8 cellular contexts compared by ENCODE assay signal in genomic region chr1:2232255-2232915, GRCh38. TPM values are rescaled to one million over a fixed set of nuclear protein-coding genes. Genes with fewer than 3 reads are reported as not detected.
A peak's percentile ranks its signal among the peaks of the same experiment; 100 is the strongest.
DNase-seq lines count a peak whose midpoint lies in the region; ATAC-seq and TF ChIP-seq lines count a peak whose summit lies in the region.

No MANE protein-coding gene starts in this region.

- ATAC-seq in activated T-helper 17 cell treated with anti-CD3 and anti-CD28 coated beads, Interleukin-2, amount 50 U/mL, for 72 hours (replicated peaks), result no peak
- ATAC-seq in heart left ventricle (no peak), gastrocnemius medialis (no peak), esophagus mucosa (no peak)

- no peaks in the 10 kb centered on the region for H3K9me3 Mint-ChIP-seq in Calu3 (ENCODE audit: low read depth, unreplicated experiment)
- H3K9me3 Mint-ChIP-seq in activated T-helper 17 cell treated with anti-CD3 and anti-CD28 coated beads, Interleukin-2, amount 50 U/mL, for 72 hours, result no peaks in the 10 kb centered on the region

- no peak for TF ChIP-seq POLR2A in heart left ventricle (IDR thresholded peaks at IDR 0.05)
- TF ChIP-seq POLR2A in gastrocnemius medialis (IDR thresholded peaks at IDR 0.05), result peak in 1 of 2 donors; percentile 33

- H3K4me3 ChIP-seq in heart left ventricle (peak overlapping the region in 11 of 12 donors; percentile 68 to 92 (median 76)), gastrocnemius medialis (peak overlapping the region; percentile 59 to 65 (median 60))

- H3K27me3 ChIP-seq in heart left ventricle (no peaks in the 10 kb centered on the region), gastrocnemius medialis (no peaks in the 10 kb centered on the region)

- 36 to 51% (median 43%) methylated on average over 15 to 17 of the region's 17 CpGs for WGBS in heart left ventricle, 4 donors

- no peaks in the 10 kb centered on the region for H3K27me3 Mint-ChIP-seq in Calu3 (ENCODE audit: unreplicated experiment)
- H3K27me3 Mint-ChIP-seq in activated T-helper 17 cell treated with anti-CD3 and anti-CD28 coated beads, Interleukin-2, amount 50 U/mL, for 72 hours, result no peaks in the 10 kb centered on the region

- CTCF ChIA-PET in Calu3 (lab: Charles Lee), result no interaction called here

- H3K27ac Mint-ChIP-seq in Calu3 (ENCODE audit: unreplicated experiment), result no peak overlapping the region
- H3K27ac Mint-ChIP-seq in activated T-helper 17 cell treated with anti-CD3 and anti-CD28 coated beads, Interleukin-2, amount 50 U/mL, for 72 hours, result peak overlapping the region; percentile 97

- H3K9me3 ChIP-seq in heart left ventricle (no peaks in the 10 kb centered on the region), gastrocnemius medialis (no peaks in the 10 kb centered on the region)

- H3K4me1 Mint-ChIP-seq in Calu3 (ENCODE audit: low read depth, unreplicated experiment), result peaks cover 20% of the 10 kb centered on the region
- peaks cover 35% of the 10 kb centered on the region for H3K4me1 Mint-ChIP-seq in activated T-helper 17 cell treated with anti-CD3 and anti-CD28 coated beads, Interleukin-2, amount 50 U/mL, for 72 hours

- in situ Hi-C loops in gastrocnemius medialis (cut with MboI; ENCODE audit: low sequenced_read_pairs in 4 of 4), result no loop called here

- H3K4me1 ChIP-seq in heart left ventricle (peaks cover 16 to 85% (median 71%) of the 10 kb centered on the region in 12 donors), gastrocnemius medialis (peaks cover 75 to 81% of the 10 kb centered on the region in 2 donors)

- H3K4me3 Mint-ChIP-seq in Calu3 (ENCODE audit: low read depth, unreplicated experiment), result peak overlapping the region; percentile 87
- peak overlapping the region; percentile 99 for H3K4me3 Mint-ChIP-seq in activated T-helper 17 cell treated with anti-CD3 and anti-CD28 coated beads, Interleukin-2, amount 50 U/mL, for 72 hours

- peaks cover 56% of the 10 kb centered on the region for H3K36me3 Mint-ChIP-seq in Calu3 (ENCODE audit: insufficient read depth, unreplicated experiment)
- H3K36me3 Mint-ChIP-seq in activated T-helper 17 cell treated with anti-CD3 and anti-CD28 coated beads, Interleukin-2, amount 50 U/mL, for 72 hours (ENCODE audit: low read depth), result peaks cover 59% of the 10 kb centered on the region

- no peaks in the 10 kb centered on the region for H3K36me3 ChIP-seq in heart left ventricle
- no peaks in the 10 kb centered on the region for H3K36me3 ChIP-seq in gastrocnemius medialis

- intact Hi-C loops in Calu3 (cut with micrococcal nuclease; ENCODE audit: unreplicated experiment), result no loop called here
- intact Hi-C loops in heart left ventricle (cut with DNase I), result loop anchor here in 8 of 10 donors (5.0 to 10.0 kb wide), 7 partner anchors 35 to 82 kb away; no protein-coding TSS in a partner anchor
- intact Hi-C loops in gastrocnemius medialis (cut with DNase I; ENCODE audit: low total_unique reads), result loop anchor here (5.0 kb wide), 1 partner anchor 80 kb away; no protein-coding TSS in a partner anchor

- no TSS peak for BruUV-seq in Calu3 (replicated peaks; lab: Mats Ljungman, UMichigan)

- peak overlapping the region; percentile 38 to 89 (median 84) for H3K27ac ChIP-seq in heart left ventricle
- H3K27ac ChIP-seq in gastrocnemius medialis, result peak overlapping the region; percentile 83 to 93 (median 85)

- TF ChIP-seq CTCF in Calu3 (IDR thresholded peaks at IDR 0.05; ENCODE audit: unreplicated experiment), result no peak
- TF ChIP-seq CTCF in heart left ventricle (IDR thresholded peaks at IDR 0.05), result no peak
- no peak for TF ChIP-seq CTCF in gastrocnemius medialis (IDR thresholded peaks at IDR 0.05 in 4 of 5, conservative IDR thresholded peaks at IDR 0.05 in 1 of 5)

- DNase-seq in Calu3 (no peak), heart left ventricle (peak in 2 of 5 donors; percentile 23 to 24), gastrocnemius medialis (no peak), NCI-H526 (lab: John Stamatoyannopoulos, UW) (no peak), HK-2 (ENCODE audit: unreplicated experiment) (no peak), DMS53 (lab: John Stamatoyannopoulos, UW) (no peak)

RNA-seq across cellular contexts. Expression of gene SKI, which starts 4.3 kb away (rescaled TPM):
- 32.8 and 33.8 TPM in 2 replicates for total RNA-seq in Calu3 (2022)
- total RNA-seq in activated T-helper 17 cell treated with anti-CD3 and anti-CD28 coated beads, Interleukin-2, amount 50 U/mL, for 72 hours, result 10 to 100 TPM; 39.5 to 52.1 TPM
- total RNA-seq in heart left ventricle, result 10 to 100 TPM; 28.8 to 52.7 (median 41.3) TPM
- 10 to 100 TPM; 16.9 to 28.7 TPM for polyA plus RNA-seq in heart left ventricle
- 10 to 100 TPM in 3 of 4 donors, 1 to 10 TPM in 1; 7.8 to 32.2 (median 22.4) TPM for total RNA-seq in gastrocnemius medialis
- 21.6 TPM for total RNA-seq in esophagus mucosa

RNA-seq across cellular contexts. Expression of gene FAAP20, which starts 37.8 kb away (rescaled TPM):
- 36.3 and 42.9 TPM in 2 replicates for total RNA-seq in Calu3 (2022)
- 10 to 100 TPM; 56.7 to 68.3 TPM for total RNA-seq in activated T-helper 17 cell treated with anti-CD3 and anti-CD28 coated beads, Interleukin-2, amount 50 U/mL, for 72 hours
- 10 to 100 TPM; 20.9 to 50.8 (median 34.8) TPM for total RNA-seq in heart left ventricle
- polyA plus RNA-seq in heart left ventricle, result 10 to 100 TPM; 57.3 to 61.3 TPM
- total RNA-seq in gastrocnemius medialis, result 10 to 100 TPM; 12.1 to 26.2 (median 17.3) TPM
- 36.5 TPM for total RNA-seq in esophagus mucosa
